Comparison of ENCODE assay signal across 9 cellular contexts in genomic region chr4:150280081-150280950, GRCh38.
DNase-seq lines count a peak whose midpoint lies in the region; ATAC-seq and TF ChIP-seq lines count a peak whose summit lies in the region.
"Had no signal": no experiment of that assay in that cellular context is flagged by ENCODE, and none has a peak within 500 bp of the region (broad histone marks: within the 10 kb centered on the region; RNA-seq: fewer than 3 reads in every experiment).

No MANE protein-coding gene starts in this region.

- WGBS in mesendoderm (ENCODE audit: extremely low coverage, insufficient coverage, low lambda C conversion rate): no CpG with 5 or more reads among the region's 9 CpGs

- TF ChIP-seq CTCF in brain (conservative IDR thresholded peaks at IDR 0.05): no peak

- H3K4me1 Mint-ChIP-seq in brain (peaks cover 37% of the 10 kb centered on the region), T-cell (no peaks in the 10 kb centered on the region)

- CTCF ChIA-PET in T-cell (lab: Charles Lee): no interaction called here

- no peaks in the 10 kb centered on the region for H3K79me1 ChIP-seq in mesendoderm (ENCODE audit: low read length)

- H3K23ac ChIP-seq in mesendoderm (ENCODE audit: low read length): no peak overlapping the region

- H3K27me3 ChIP-seq in mesendoderm (ENCODE audit: insufficient read depth, low read length, poor library complexity) (no peaks in the 10 kb centered on the region), HAP-1 (ENCODE audit: low read depth) (no peaks in the 10 kb centered on the region)

- peak overlapping the region; percentile 18 for H3K27ac ChIP-seq in mesendoderm (ENCODE audit: low read depth, low read length)

- H2BK120ac ChIP-seq in mesendoderm (ENCODE audit: low read depth, low read length): no peak overlapping the region

- H2BK5ac ChIP-seq in mesendoderm (ENCODE audit: low read length): no peak overlapping the region

- H3K56ac ChIP-seq in mesendoderm (ENCODE audit: low read length): no peak overlapping the region

- no peaks in the 10 kb centered on the region for H3K9me3 ChIP-seq in HAP-1

- H3K79me2 ChIP-seq in mesendoderm (ENCODE audit: control insufficient read depth, insufficient read depth, low read length): no peaks in the 10 kb centered on the region

- H3K36me3 Mint-ChIP-seq in brain (peaks cover 56% of the 10 kb centered on the region), T-cell (peaks cover 90% of the 10 kb centered on the region)

- no peak overlapping the region for H2BK15ac ChIP-seq in mesendoderm (replicated peaks; ENCODE audit: low read depth)

- no peak overlapping the region for H3K18ac ChIP-seq in mesendoderm (ENCODE audit: low read length)

- no peak overlapping the region for H3K4ac ChIP-seq in mesendoderm (ENCODE audit: low read depth, low read length)

- no peak for ATAC-seq in T-cell (replicated peaks in 1 of 4)

- H3K27ac Mint-ChIP-seq in brain: peak overlapping the region; percentile 5 to 83 (median 72)
- no peak overlapping the region for H3K27ac Mint-ChIP-seq in T-cell

- no peak overlapping the region for H3K4me2 ChIP-seq in mesendoderm (ENCODE audit: low read length)

- no peak overlapping the region for H2AK5ac ChIP-seq in mesendoderm (ENCODE audit: low read length)

- H4K5ac ChIP-seq in mesendoderm (ENCODE audit: low read length): no peak overlapping the region

- H3K4me3 ChIP-seq in mesendoderm (ENCODE audit: low read length): no peak overlapping the region
- H3K4me3 ChIP-seq in HAP-1: no peak overlapping the region

- H3K9me3 Mint-ChIP-seq in brain (peaks cover 14 to 27% (median 22%) of the 10 kb centered on the region in 5 experiments), T-cell (peaks cover 0 to 11% (median 7%) of the 10 kb centered on the region in 3 donors)

- peak overlapping the region in 1 of 5 experiments; percentile 18 for H3K4me3 Mint-ChIP-seq in brain
- H3K4me3 Mint-ChIP-seq in T-cell: no peak overlapping the region

- DNase-seq in AG08396 (ENCODE audit: low spot score) (peak; percentile 50), LHCN-M2 (ENCODE audit: low read depth) (peak; percentile 94), mesendoderm (peak; percentile 66), SK-N-DZ (ENCODE audit: low spot score) (no peak), T-cell (no peak), HAP-1 (ENCODE audit: low spot score in 2 of 2) (no peak)
- no peak for DNase-seq in activated CD8-positive, alpha-beta memory T cell treated with anti-CD3 and anti-CD28 coated beads, Interleukin-2, amount 50 U/mL, for 4 hours
- DNase-seq: Calu3 had no signal

- in situ Hi-C loops in HAP-1 (cut with MboI; ENCODE audit: low sequenced_read_pairs): no loop called here

- H3K27me3 Mint-ChIP-seq in brain: no peaks in the 10 kb centered on the region
- H3K27me3 Mint-ChIP-seq in T-cell: no peaks in the 10 kb centered on the region

- no peak overlapping the region for H3K9ac ChIP-seq in mesendoderm (ENCODE audit: low read length)

- no peak overlapping the region for H4K8ac ChIP-seq in mesendoderm (ENCODE audit: low read depth, low read length)

- no peaks in the 10 kb centered on the region for H3K36me3 ChIP-seq in mesendoderm (ENCODE audit: control insufficient read depth, insufficient read depth, low read length)
- no peaks in the 10 kb centered on the region for H3K36me3 ChIP-seq in HAP-1 (replicated peaks)

- POLR2A ChIA-PET in T-cell (lab: Charles Lee): no interaction called here

- no peaks in the 10 kb centered on the region for H3K4me1 ChIP-seq in mesendoderm (ENCODE audit: control insufficient read depth, low read depth, low read length)
- H3K4me1 ChIP-seq in HAP-1: peaks cover 6% of the 10 kb centered on the region; the same call in 1 of the 2 replicates

Comparison
In these comparisons a context has a peak if more than half of its experiments do, and no peak if none do; other contexts are left out.
1. DNase-seq: peak in AG08396 (single experiment), LHCN-M2 (single experiment) and mesendoderm (single experiment); none in SK-N-DZ (single experiment), activated CD8-positive, alpha-beta memory T cell treated with anti-CD3 and anti-CD28 coated beads, Interleukin-2, amount 50 U/mL, for 4 hours (single experiment), T-cell (0 of 34) and HAP-1 (0 of 2).
2. H3K27ac Mint-ChIP-seq: peak in brain (5 of 5); none in T-cell (0 of 2).